ENCODE assay signal across 13 cellular contexts in genomic region chr7:25854059-25854458, GRCh38.
DNase-seq lines count a peak whose midpoint lies in the region; ATAC-seq, FAIRE-seq and TF ChIP-seq lines count a peak whose summit lies in the region.
"Had no signal": no experiment of that assay in that cellular context is flagged by ENCODE, and none has a peak within 500 bp of the region (broad histone marks: within the 10 kb centered on the region; RNA-seq: fewer than 3 reads in every experiment).

No MANE protein-coding gene starts in this region.

- POLR2A ChIA-PET in K562 (lab: Yijun Ruan, JAX): interaction anchor here (0.7 to 0.8 kb wide), 2 partner anchors 9 to 293 kb away, joined by 3 read pairs; no protein-coding TSS in a partner anchor

- H3K27me3 ChIP-seq in K562 (ENCODE audit: control insufficient read depth in 2 of 2, insufficient read depth in 2 of 2, low read length in 2 of 2): no peaks in the 10 kb centered on the region
- peaks cover 0 to 33% (median 29%) of the 10 kb centered on the region in 5 donors for H3K27me3 ChIP-seq in subcutaneous abdominal adipose tissue (ENCODE audit: control insufficient read depth in 5 of 5, insufficient read depth in 4 of 5, low read length in 5 of 5)

- H3K4me1 Mint-ChIP-seq in T-helper 2 cell treated with Interferon-gamma antibody and Interleukin-4, amounts not matched to agents 5 μg/mL and 100 μg/mL, for 36 hours (ENCODE audit: low read depth): peaks cover 28% of the 10 kb centered on the region
- H3K4me1 Mint-ChIP-seq in memory B cell: peaks cover 2% of the 10 kb centered on the region

- peaks cover 17 to 23% of the 10 kb centered on the region in 2 experiments for H3K4me1 ChIP-seq in K562 (replicated peaks in 1 of 2; ENCODE audit: control insufficient read depth in 2 of 2, insufficient read depth in 2 of 2, low read length in 2 of 2)
- H3K4me1 ChIP-seq in subcutaneous abdominal adipose tissue (ENCODE audit: control insufficient read depth in 5 of 5, insufficient read depth in 5 of 5, low read length in 5 of 5): peaks cover 4 to 73% (median 68%) of the 10 kb centered on the region in 5 donors

- DNase-seq in T-helper 2 cell treated with Interferon-gamma antibody and Interleukin-4, amounts not matched to agents 5 μg/mL and 100 μg/mL, for 36 hours (ENCODE audit: low spot score): no peak
- DNase-seq in T-helper 2 cell (no peak), K562 (ENCODE audit: extremely low read depth in 1 of 4, low spot score in 3 of 4) (no peak), memory B cell (ENCODE audit: low spot score in 2 of 2) (no peak)
- DNase-seq: DMS79 treated with DMSO at 0.1 percent for 48 hours; NCI-H1436 treated with DMSO at 0.1 percent for 48 hours; stimulated activated CD4-positive, alpha-beta T cell treated with anti-CD3 and anti-CD28 coated beads, Interleukin-2, amount 100 ng/mL, for 48 hours had no signal

- no peak for FAIRE-seq in K562 (lab: Jason Lieb, UNC)

- ATAC-seq in K562 (no peak), memory B cell (ENCODE audit: low read depth) (no peak), GM21576 (IDR thresholded peaks at IDR 0.05; ENCODE audit: unreplicated experiment) (no peak), GM18517 (IDR thresholded peaks at IDR 0.05; ENCODE audit: unreplicated experiment) (no peak), HG02571 (IDR thresholded peaks at IDR 0.05; ENCODE audit: unreplicated experiment) (no peak)

- H3K9ac ChIP-seq in K562 (ENCODE audit: insufficient read depth in 1 of 2, low read depth in 2 of 2, low read length in 2 of 2): peak overlapping the region; percentile 24 to 80; a peak in 2 of 4 replicates
- peak overlapping the region in 1 of 5 donors; percentile 20 for H3K9ac ChIP-seq in subcutaneous abdominal adipose tissue (ENCODE audit: low read length in 5 of 5)

- peak overlapping the region; percentile 35 for H3K4me3 Mint-ChIP-seq in T-helper 2 cell treated with Interferon-gamma antibody and Interleukin-4, amounts not matched to agents 5 μg/mL and 100 μg/mL, for 36 hours
- H3K4me3 Mint-ChIP-seq in memory B cell: no peak overlapping the region
- H3K4me3 Mint-ChIP-seq: activated CD4-positive, alpha-beta memory T cell treated with anti-CD3 and anti-CD28 coated beads for 36 hours had no signal

- H3K79me2 ChIP-seq in K562 (ENCODE audit: control insufficient read depth, insufficient read depth, low read length): no peaks in the 10 kb centered on the region; the same call in 2 of the 3 replicates

- no TSS peak for BruUV-seq in K562 (replicated peaks; lab: Mats Ljungman, UMichigan)

- no peak for TF ChIP-seq CTCF in K562 (IDR thresholded peaks at IDR 0.05 in 2 of 3, conservative IDR thresholded peaks at IDR 0.05 in 1 of 3; ENCODE audit: insufficient read depth in 2 of 3, low read depth in 1 of 3, low read length in 3 of 3)

- H3K9me3 Mint-ChIP-seq in T-helper 2 cell treated with Interferon-gamma antibody and Interleukin-4, amounts not matched to agents 5 μg/mL and 100 μg/mL, for 36 hours: no peaks in the 10 kb centered on the region
- H3K9me3 Mint-ChIP-seq in memory B cell: no peaks in the 10 kb centered on the region
- H3K9me3 Mint-ChIP-seq: activated CD4-positive, alpha-beta memory T cell treated with anti-CD3 and anti-CD28 coated beads for 36 hours had no signal

- H3K27me3 Mint-ChIP-seq in T-helper 2 cell treated with Interferon-gamma antibody and Interleukin-4, amounts not matched to agents 5 μg/mL and 100 μg/mL, for 36 hours (ENCODE audit: low read depth): peaks cover 43% of the 10 kb centered on the region
- H3K27me3 Mint-ChIP-seq in memory B cell: peaks cover 10% of the 10 kb centered on the region

- no peak for TF ChIP-seq POLR2A in K562 (conservative IDR thresholded peaks at IDR 0.05)

- intact Hi-C loops in K562 (cut with micrococcal nuclease): loop anchor here (1.0 to 10.0 kb wide), 4 partner anchors 39 to 511 kb away; no protein-coding TSS in a partner anchor

- no peak for TF ChIP-seq RAD21 in K562 (CRISPR knock-in tag; conservative IDR thresholded peaks at IDR 0.05 in 1 of 2, IDR thresholded peaks at IDR 0.05 in 1 of 2)

- in situ Hi-C loops in K562 (cut with MboI): loop anchor here (5.0 kb wide), 2 partner anchors 292 to 592 kb away; no protein-coding TSS in a partner anchor

- H3K9me1 ChIP-seq in K562 (ENCODE audit: control insufficient read depth, insufficient read depth, low read length): no peaks in the 10 kb centered on the region

- H3K27ac Mint-ChIP-seq in T-helper 2 cell treated with Interferon-gamma antibody and Interleukin-4, amounts not matched to agents 5 μg/mL and 100 μg/mL, for 36 hours: peak overlapping the region; percentile 17
- H3K27ac Mint-ChIP-seq in memory B cell: peak overlapping the region; percentile 38
- H3K27ac Mint-ChIP-seq: activated CD4-positive, alpha-beta memory T cell treated with anti-CD3 and anti-CD28 coated beads for 36 hours had no signal

- 14% methylated on average over 14 of the region's 14 CpGs for WGBS in K562 (ENCODE audit: insufficient coverage, low coverage, missing lambda C conversion rate)

- H3K4me2 ChIP-seq in K562 (ENCODE audit: insufficient read depth, low read length): peak overlapping the region; percentile 69

- peaks cover 4% of the 10 kb centered on the region for H3K36me3 Mint-ChIP-seq in T-helper 2 cell treated with Interferon-gamma antibody and Interleukin-4, amounts not matched to agents 5 μg/mL and 100 μg/mL, for 36 hours (ENCODE audit: low read depth)
- H3K36me3 Mint-ChIP-seq in memory B cell: no peaks in the 10 kb centered on the region

- CTCF ChIA-PET in K562 (lab: Yijun Ruan, JAX; ENCODE audit: low intra/inter-chr PET ratio): interaction anchor here (0.9 kb wide), 1 partner anchor 289 kb away, joined by 3 read pairs; no protein-coding TSS in a partner anchor

- TF ChIP-seq EP300 in K562 (IDR thresholded peaks at IDR 0.05; ENCODE audit: low read length): no peak

- H2AFZ ChIP-seq in K562 (ENCODE audit: low read depth, low read length): peak overlapping the region; percentile 82

- H3K27ac ChIP-seq in K562 (ENCODE audit: extremely low read depth, low read depth, low read length) (no peak overlapping the region; the same call in 2 of the 3 replicates), subcutaneous abdominal adipose tissue (ENCODE audit: low read depth, low read length) (peak overlapping the region; percentile 97)

- H3K4me3 ChIP-seq in K562 (no peak overlapping the region), subcutaneous abdominal adipose tissue (ENCODE audit: low read depth in 1 of 5, low read length in 5 of 5) (no peak overlapping the region)
- H3K4me3 ChIP-seq: adrenal gland had no signal

- H3K9me3 ChIP-seq in K562 (replicated peaks; ENCODE audit: control insufficient read depth, insufficient read depth, low read depth, low read length) (no peaks in the 10 kb centered on the region), subcutaneous abdominal adipose tissue (ENCODE audit: control insufficient read depth in 5 of 5, low read length in 5 of 5) (no peaks in the 10 kb centered on the region)
- H3K9me3 ChIP-seq: adrenal gland had no signal

- H3K36me3 ChIP-seq in K562 (ENCODE audit: control insufficient read depth, insufficient read depth, low read length) (no peaks in the 10 kb centered on the region), subcutaneous abdominal adipose tissue (ENCODE audit: control insufficient read depth in 5 of 5, insufficient read depth in 5 of 5, low read length in 5 of 5) (no peaks in the 10 kb centered on the region)
- H3K36me3 ChIP-seq: adrenal gland had no signal

- H4K20me1 ChIP-seq in K562 (replicated peaks; ENCODE audit: control insufficient read depth, insufficient read depth, low read length): no peaks in the 10 kb centered on the region

TF ChIP-seq in K562, 482 proteins besides CTCF, POLR2A, EP300 and RAD21:
- TF ChIP-seq KLF10 (CRISPR knock-in tag; IDR thresholded peaks at IDR 0.05) (no peak), NCOA6 (IDR thresholded peaks at IDR 0.05) (no peak), NEUROD1 (IDR thresholded peaks at IDR 0.05; ENCODE audit: borderline replicate concordance, low read depth, low read length, partially characterized antibody) (no peak), ERF (CRISPR knock-in tag; IDR thresholded peaks at IDR 0.05) (no peak), SMARCC2 (IDR thresholded peaks at IDR 0.05; ENCODE audit: low read depth) (no peak)
